ENCODE assay signal across 31 cellular contexts in genomic region chr10:49528977-49529506, GRCh38.
"Had no signal": no experiment of that assay in that cellular context is flagged by ENCODE, and none has a peak within 500 bp of the region (broad histone marks: within the 10 kb centered on the region; RNA-seq: fewer than 3 reads in every experiment).

No MANE protein-coding gene starts in this region.

- H3K9ac ChIP-seq: parathyroid adenoma had no signal

- ATAC-seq: esophagus mucosa; foreskin keratinocyte; gastroesophageal sphincter; heart left ventricle; left lobe of liver; mucosa of descending colon; natural killer cell treated with Interleukin-12 subunit alpha and Interleukin-12 subunit beta and Interleukin-15 and Interleukin-18, amount 100 ng/mL, for 72 hours; stimulated activated naive CD8-positive, alpha-beta T cell treated with anti-CD3 and anti-CD28 coated beads, Interleukin-15, amount 100 ng/mL, for 72 hours; upper lobe of right lung had no signal

- H3K4me2 ChIP-seq: hepatocyte had no signal

- FAIRE-seq: kidney had no signal

- H3K4me1 ChIP-seq: colonic mucosa, foreskin keratinocyte, parathyroid adenoma, sigmoid colon, suprapubic skin, transverse colon, upper lobe of right lung, uterus had no signal

- H3K9me3 Mint-ChIP-seq: dendritic cell treated with granulocyte-macrophage colony-stimulating factor and Interleukin-4, amounts not matched to agents 40 ng/mL and 50 ng/mL, for 4 days; endodermal cell; mesothelial cell of epicardium; naive B cell; natural killer cell treated with Interleukin-12 subunit alpha and Interleukin-12 subunit beta and Interleukin-15 and Interleukin-18, amount 100 ng/mL, for 72 hours; neural crest cell; stimulated activated naive CD8-positive, alpha-beta T cell treated with anti-CD3 and anti-CD28 coated beads, Interleukin-15, amount 100 ng/mL, for 72 hours had no signal

- H3K27me3 Mint-ChIP-seq: dendritic cell treated with granulocyte-macrophage colony-stimulating factor and Interleukin-4, amounts not matched to agents 40 ng/mL and 50 ng/mL, for 4 days; naive B cell; natural killer cell treated with Interleukin-12 subunit alpha and Interleukin-12 subunit beta and Interleukin-15 and Interleukin-18, amount 100 ng/mL, for 72 hours; progenitor cell of endocrine pancreas; stimulated activated naive CD8-positive, alpha-beta T cell treated with anti-CD3 and anti-CD28 coated beads, Interleukin-15, amount 100 ng/mL, for 72 hours had no signal

- H3K27me3 ChIP-seq: colonic mucosa, foreskin keratinocyte, gastroesophageal sphincter, heart left ventricle, hepatocyte, neutrophil, right atrium auricular region, sigmoid colon, suprapubic skin, transverse colon, upper lobe of right lung, uterus had no signal

- H3K4me3 ChIP-seq: colonic mucosa, gastroesophageal sphincter, heart left ventricle, hepatocyte, lung, mucosa of descending colon, right atrium auricular region, sigmoid colon, suprapubic skin, transverse colon, upper lobe of right lung, uterus had no signal

- H3K27ac ChIP-seq: colonic mucosa, epithelial cell of prostate, foreskin keratinocyte, gastroesophageal sphincter, heart left ventricle, hepatocyte, neutrophil, parathyroid adenoma, right atrium auricular region, sigmoid colon, suprapubic skin, transverse colon, upper lobe of right lung, uterus had no signal

- H3K9me3 ChIP-seq: colonic mucosa, gastroesophageal sphincter, heart left ventricle, mucosa of descending colon, neutrophil, right atrium auricular region, sigmoid colon, suprapubic skin, transverse colon, upper lobe of right lung, uterus had no signal

- DNase-seq: colonic mucosa; effector CD8-positive, alpha-beta T cell; endodermal cell; foreskin keratinocyte; heart left ventricle; kidney; mesenchymal stem cell; mucosa of descending colon; naive B cell; sigmoid colon; stimulated activated CD4-positive, alpha-beta T cell treated with anti-CD3 and anti-CD28 coated beads, Interleukin-4, amount 100 ng/mL, for 4 hours; stimulated activated naive CD4-positive, alpha-beta T cell; stimulated activated naive CD8-positive, alpha-beta T cell treated with anti-CD3 and anti-CD28 coated beads, Interleukin-15, amount 100 ng/mL, for 72 hours; transverse colon; upper lobe of right lung; uterus had no signal

- H3K36me3 ChIP-seq: uterus had no signal

- H3K27ac Mint-ChIP-seq: dendritic cell treated with granulocyte-macrophage colony-stimulating factor and Interleukin-4, amounts not matched to agents 40 ng/mL and 50 ng/mL, for 4 days; endodermal cell; mesothelial cell of epicardium; natural killer cell treated with Interleukin-12 subunit alpha and Interleukin-12 subunit beta and Interleukin-15 and Interleukin-18, amount 100 ng/mL, for 72 hours; progenitor cell of endocrine pancreas had no signal

- H3K4me3 Mint-ChIP-seq: dendritic cell treated with granulocyte-macrophage colony-stimulating factor and Interleukin-4, amounts not matched to agents 40 ng/mL and 50 ng/mL, for 4 days; endodermal cell; mesothelial cell of epicardium; naive B cell; natural killer cell treated with Interleukin-12 subunit alpha and Interleukin-12 subunit beta and Interleukin-15 and Interleukin-18, amount 100 ng/mL, for 72 hours; neural crest cell; stimulated activated naive CD8-positive, alpha-beta T cell treated with anti-CD3 and anti-CD28 coated beads, Interleukin-15, amount 100 ng/mL, for 72 hours had no signal

- H2AFZ ChIP-seq: hepatocyte, parathyroid adenoma had no signal

- H3K4me1 Mint-ChIP-seq: endodermal cell, mesothelial cell of epicardium, neural crest cell had no signal
